In genomic region chr7:102258073-102258748, GRCh38 we compare ENCODE assay signal across 21 cellular contexts. TPM values are rescaled to one million over a fixed set of nuclear protein-coding genes. Genes with fewer than 3 reads are reported as not detected.
DNase-seq lines count a peak whose midpoint lies in the region; ATAC-seq and TF ChIP-seq lines count a peak whose summit lies in the region.
"Had no signal": no experiment of that assay in that cellular context is flagged by ENCODE, and none has a peak within 500 bp of the region (broad histone marks: within the 10 kb centered on the region; RNA-seq: fewer than 3 reads in every experiment).

No MANE protein-coding gene starts in this region.

- no peaks in the 10 kb centered on the region for H3K9me3 Mint-ChIP-seq in WTC11
- H3K9me3 Mint-ChIP-seq: CD8-positive, alpha-beta T cell had no signal

- H3K27me3 Mint-ChIP-seq in WTC11 (ENCODE audit: low read depth), result no peaks in the 10 kb centered on the region

- 89 to 94% (median 92%) methylated on average over 23 to 25 of the region's 25 CpGs for WGBS in adrenal gland, 4 donors

- H3K4me1 Mint-ChIP-seq in WTC11, result peaks cover 12% of the 10 kb centered on the region

- intact Hi-C loops in adrenal gland (cut with DNase I), result no loop called here

- POLR2A ChIA-PET in WTC11 (lab: Charles Lee), result no interaction called here

- H3K4me1 ChIP-seq in osteoblast (ENCODE audit: insufficient read depth, low read length) (no peaks in the 10 kb centered on the region), adrenal gland (replicated peaks in 1 of 2) (no peaks in the 10 kb centered on the region)
- H3K4me1 ChIP-seq: HAP-1 had no signal

- H3K4me3 Mint-ChIP-seq in WTC11, result no peak overlapping the region
- H3K4me3 Mint-ChIP-seq: CD8-positive, alpha-beta T cell had no signal

- H2AFZ ChIP-seq in osteoblast (ENCODE audit: low read length), result no peak overlapping the region
- H2AFZ ChIP-seq: PC-9 had no signal

- TF ChIP-seq POLR2A in adrenal gland (IDR thresholded peaks at IDR 0.05), result no peak

- TF ChIP-seq CTCF in WTC11 (IDR thresholded peaks at IDR 0.05) (no peak), osteoblast (IDR thresholded peaks at IDR 0.05; ENCODE audit: extremely low read depth, low read depth, low read length) (no peak), adrenal gland (IDR thresholded peaks at IDR 0.05) (no peak)

- ATAC-seq in WTC11 (no peak), left lobe of liver (peak; percentile 84)
- ATAC-seq: CD8-positive, alpha-beta T cell had no signal

- H3K27ac ChIP-seq in osteoblast (ENCODE audit: low read depth, low read length), result no peak overlapping the region
- H3K27ac ChIP-seq in adrenal gland, result no peak overlapping the region
- H3K27ac ChIP-seq: BLaER1 treated with 17β-estradiol and CSF1 and Interleukin-3, amounts not matched to agents 10 nM and 100 nM; HL-60; KMS-11; PC-9; RWPE1 had no signal

- no peak overlapping the region for H3K4me2 ChIP-seq in osteoblast (ENCODE audit: insufficient read depth, low read length)
- H3K4me2 ChIP-seq: BLaER1 treated with 17β-estradiol and CSF1 and Interleukin-3, amounts not matched to agents 10 nM and 100 nM; KMS-11; PC-9 had no signal

- H3K27me3 ChIP-seq in osteoblast (ENCODE audit: insufficient read depth, low read length), result no peaks in the 10 kb centered on the region
- no peaks in the 10 kb centered on the region for H3K27me3 ChIP-seq in adrenal gland
- H3K27me3 ChIP-seq: BLaER1 treated with 17β-estradiol and CSF1 and Interleukin-3, amounts not matched to agents 10 nM and 100 nM had no signal

- CTCF ChIA-PET in WTC11 (lab: Charles Lee), result no interaction called here

- H3K9me3 ChIP-seq in osteoblast (ENCODE audit: low read depth, low read length) (no peaks in the 10 kb centered on the region), adrenal gland (replicated peaks in 1 of 3) (no peaks in the 10 kb centered on the region)
- H3K9me3 ChIP-seq: BLaER1 treated with 17β-estradiol and CSF1 and Interleukin-3, amounts not matched to agents 10 nM and 100 nM; HAP-1 had no signal

- H3K27ac Mint-ChIP-seq in WTC11, result peak overlapping the region; percentile 85
- H3K27ac Mint-ChIP-seq: CD8-positive, alpha-beta T cell had no signal

- no peaks in the 10 kb centered on the region for H3K36me3 Mint-ChIP-seq in WTC11
- H3K36me3 Mint-ChIP-seq: CD8-positive, alpha-beta T cell had no signal

- H3K4me3 ChIP-seq in osteoblast (ENCODE audit: insufficient read depth, low read length) (no peak overlapping the region), adrenal gland (no peak overlapping the region)
- H3K4me3 ChIP-seq: BLaER1 treated with 17β-estradiol and CSF1 and Interleukin-3, amounts not matched to agents 10 nM and 100 nM; HAP-1; PC-9 had no signal

- DNase-seq in HuH-7.5 (ENCODE audit: low spot score) (peak; percentile 60), WTC11 (ENCODE audit: low spot score) (no peak), left lobe of liver (ENCODE audit: low spot score) (peak; percentile 66), osteoblast (ENCODE audit: insufficient read length, low spot score, missing footprints) (peak; percentile 51), hippocampal formation (lab: John Stamatoyannopoulos, UW) (no peak), Ammon's horn (ENCODE audit: low spot score) (no peak), adrenal gland (no peak)
- DNase-seq: ACHN; CD8-positive, alpha-beta T cell; NCI-H1092 treated with DMSO at 0.1 percent for 48 hours; NCI-H1436 treated with DMSO at 0.1 percent for 48 hours; NCI-H2029 treated with DMSO at 0.1 percent for 48 hours; NCI-H226; NCI-H510A treated with DMSO at 0.1 percent for 48 hours; NCI-H748 treated with DMSO at 0.1 percent for 48 hours; PC-9 had no signal

- peaks cover 4% of the 10 kb centered on the region for H4K20me1 ChIP-seq in osteoblast (ENCODE audit: insufficient read depth, low read length)

- H3K79me2 ChIP-seq in osteoblast (ENCODE audit: insufficient read depth, low read length), result no peaks in the 10 kb centered on the region

- no peaks in the 10 kb centered on the region for H3K36me3 ChIP-seq in osteoblast (ENCODE audit: insufficient read depth, low read length)
- no peaks in the 10 kb centered on the region for H3K36me3 ChIP-seq in adrenal gland (replicated peaks in 1 of 2)
- H3K36me3 ChIP-seq: HAP-1 had no signal

TF ChIP-seq in WTC11, 78 proteins besides CTCF, POLR2A, EP300 and RAD21:
- TF ChIP-seq ZBTB21 (CRISPR knock-in tag; IDR thresholded peaks at IDR 0.05; ENCODE audit: borderline replicate concordance) (no peak), ETV6 (CRISPR knock-in tag; IDR thresholded peaks at IDR 0.05) (no peak), GABPB1 (CRISPR knock-in tag; IDR thresholded peaks at IDR 0.05) (peak; percentile 53; the same call in 1 of the 2 replicates)

RNA-seq across cellular contexts. Expression of gene SH2B2, which starts 28.5 kb away (rescaled TPM):
- 14.7 to 16.5 TPM (median 15.9 TPM) in 3 replicates for total RNA-seq in WTC11 (2021)
- 3.0 TPM for total RNA-seq in left lobe of liver
- total RNA-seq in osteoblast, result 2.1 and 2.2 TPM in 2 replicates
- 10 to 100 TPM in 1 of 8 donors, 1 to 10 TPM in 7; 3.8 to 22.8 (median 5.5) TPM for total RNA-seq in adrenal gland
- 1 to 10 TPM in 2 of 3 donors, under 1 TPM in 1; 0.90 to 8.4 (median 4.7) TPM for polyA plus RNA-seq in adrenal gland

Comparison
In these comparisons a context has a peak if more than half of its experiments do, and no peak if none do; other contexts are left out.
1. DNase-seq: peak in HuH-7.5 (single experiment), left lobe of liver (single experiment) and osteoblast (single experiment); none in WTC11 (single experiment), hippocampal formation (0 of 2), Ammon's horn (single experiment) and adrenal gland (0 of 7).